ENCODE assay signal across 8 cellular contexts in genomic region chr9:131278421-131279111, GRCh38. TPM values are rescaled to one million over a fixed set of nuclear protein-coding genes. Genes with fewer than 3 reads are reported as not detected.
A peak's percentile ranks its signal among the peaks of the same experiment; 100 is the strongest.
DNase-seq lines count a peak whose midpoint lies in the region; ATAC-seq and TF ChIP-seq lines count a peak whose summit lies in the region.

No MANE protein-coding gene starts in this region.

- no peak for DNase-seq in MCF 10A (ENCODE audit: unreplicated experiment)
- DNase-seq in breast epithelium (ENCODE audit: low spot score in 2 of 2) = no peak
- no peak for DNase-seq in activated T-cell treated with anti-CD3 and anti-CD28 coated beads, Interleukin-2, amount 50 U/mL, for 4 hours
- no peak for DNase-seq in lower lobe of right lung
- peak in 1 of 2 donors; percentile 58 for DNase-seq in upper lobe of left lung
- no peak for DNase-seq in dedifferentiated amniotic fluid mesenchymal stem cell (ENCODE audit: extremely low spot score)
- no peak for DNase-seq in ureter (ENCODE audit: low spot score)
- no peak for DNase-seq in uterus

- intact Hi-C loops in MCF 10A (cut with micrococcal nuclease) (no loop called here), breast epithelium (cut with DNase I; ENCODE audit: low total_unique reads) (no loop called here), lower lobe of right lung (cut with DNase I) (no loop called here), uterus (cut with DNase I; ENCODE audit: low total_unique reads) (no loop called here)

- no peaks in the 10 kb centered on the region for H3K36me3 Mint-ChIP-seq in MCF 10A (ENCODE audit: insufficient read depth, unreplicated experiment)
- no peaks in the 10 kb centered on the region for H3K36me3 Mint-ChIP-seq in activated T-cell treated with anti-CD3 and anti-CD28 coated beads, Interleukin-2, amount 50 U/mL, for 4 hours (ENCODE audit: insufficient read depth)

- no peak for TF ChIP-seq EP300 in upper lobe of left lung (IDR thresholded peaks at IDR 0.05)

- ATAC-seq in activated T-cell treated with anti-CD3 and anti-CD28 coated beads, Interleukin-2, amount 50 U/mL, for 4 hours = no peak
- ATAC-seq in lower lobe of right lung (no peak), upper lobe of left lung (ENCODE audit: low FRiP score in 2 of 2) (peak in 1 of 2 donors; percentile 2)

- no peak for TF ChIP-seq CTCF in MCF 10A (IDR thresholded peaks at IDR 0.05; ENCODE audit: unreplicated experiment)
- no peak for TF ChIP-seq CTCF in breast epithelium (IDR thresholded peaks at IDR 0.05)
- TF ChIP-seq CTCF in lower lobe of right lung (IDR thresholded peaks at IDR 0.05) = no peak
- no peak for TF ChIP-seq CTCF in upper lobe of left lung (IDR thresholded peaks at IDR 0.05)
- no peak for TF ChIP-seq CTCF in uterus (IDR thresholded peaks at IDR 0.05)

- H3K27me3 ChIP-seq in breast epithelium (peaks cover 0 to 25% of the 10 kb centered on the region in 2 donors), lower lobe of right lung (ENCODE audit: low read depth) (peaks cover 28% of the 10 kb centered on the region), upper lobe of left lung (peaks cover 0 to 18% (median 5%) of the 10 kb centered on the region in 4 donors), uterus (no peaks in the 10 kb centered on the region)

- H3K9me3 Mint-ChIP-seq in MCF 10A (ENCODE audit: unreplicated experiment) = no peaks in the 10 kb centered on the region
- no peaks in the 10 kb centered on the region for H3K9me3 Mint-ChIP-seq in activated T-cell treated with anti-CD3 and anti-CD28 coated beads, Interleukin-2, amount 50 U/mL, for 4 hours

- no peaks in the 10 kb centered on the region for H3K4me1 ChIP-seq in breast epithelium
- H3K4me1 ChIP-seq in lower lobe of right lung = peaks cover 19% of the 10 kb centered on the region
- H3K4me1 ChIP-seq in upper lobe of left lung = peaks cover 13 to 52% (median 26%) of the 10 kb centered on the region in 4 donors
- peaks cover 0 to 16% of the 10 kb centered on the region in 2 donors for H3K4me1 ChIP-seq in uterus

- no peak overlapping the region for H3K27ac Mint-ChIP-seq in MCF 10A (ENCODE audit: low read depth, unreplicated experiment)

- no peaks in the 10 kb centered on the region for H3K36me3 ChIP-seq in breast epithelium
- H3K36me3 ChIP-seq in lower lobe of right lung = no peaks in the 10 kb centered on the region
- no peaks in the 10 kb centered on the region for H3K36me3 ChIP-seq in upper lobe of left lung
- no peaks in the 10 kb centered on the region for H3K36me3 ChIP-seq in uterus

- CTCF ChIA-PET in MCF 10A (lab: Yijun Ruan, JAX) = no interaction called here

- H3K4me1 Mint-ChIP-seq in MCF 10A (ENCODE audit: insufficient read depth, unreplicated experiment) = no peaks in the 10 kb centered on the region
- H3K4me1 Mint-ChIP-seq in activated T-cell treated with anti-CD3 and anti-CD28 coated beads, Interleukin-2, amount 50 U/mL, for 4 hours (ENCODE audit: low read depth) = peaks cover 21% of the 10 kb centered on the region

- H3K27ac ChIP-seq in breast epithelium (no peak overlapping the region), lower lobe of right lung (peak overlapping the region; percentile 47), upper lobe of left lung (peak overlapping the region in 2 of 4 donors; percentile 56 to 93), uterus (no peak overlapping the region)

- H3K27me3 Mint-ChIP-seq in MCF 10A (ENCODE audit: insufficient read depth, unreplicated experiment) = peaks cover 18% of the 10 kb centered on the region
- peaks cover 9% of the 10 kb centered on the region for H3K27me3 Mint-ChIP-seq in activated T-cell treated with anti-CD3 and anti-CD28 coated beads, Interleukin-2, amount 50 U/mL, for 4 hours (ENCODE audit: low read depth)

- BruUV-seq in MCF 10A (replicated peaks; lab: Mats Ljungman, UMichigan) = no TSS peak

- H3K4me3 ChIP-seq in breast epithelium (peak overlapping the region in 1 of 3 donors; percentile 90), lower lobe of right lung (peak overlapping the region; percentile 76), upper lobe of left lung (peak overlapping the region in 3 of 4 donors; percentile 80 to 86 (median 82)), uterus (no peak overlapping the region)

- peak overlapping the region; percentile 77 for H3K4me3 Mint-ChIP-seq in MCF 10A (ENCODE audit: unreplicated experiment)
- peak overlapping the region; percentile 83 for H3K4me3 Mint-ChIP-seq in activated T-cell treated with anti-CD3 and anti-CD28 coated beads, Interleukin-2, amount 50 U/mL, for 4 hours

- TF ChIP-seq POLR2A in breast epithelium (IDR thresholded peaks at IDR 0.05) (no peak), upper lobe of left lung (IDR thresholded peaks at IDR 0.05) (no peak), uterus (IDR thresholded peaks at IDR 0.05) (no peak)

- WGBS in upper lobe of left lung, 2 donors = 49 to 51% methylated on average over 12 to 14 of the region's 18 CpGs

- POLR2A ChIA-PET in MCF 10A (lab: Yijun Ruan, JAX) = no interaction called here

- H3K9me3 ChIP-seq in breast epithelium = no peaks in the 10 kb centered on the region
- H3K9me3 ChIP-seq in lower lobe of right lung = no peaks in the 10 kb centered on the region
- no peaks in the 10 kb centered on the region for H3K9me3 ChIP-seq in upper lobe of left lung
- H3K9me3 ChIP-seq in uterus = no peaks in the 10 kb centered on the region

RNA-seq across cellular contexts. Expression of gene FAM78A, which starts 2.3 kb away (rescaled TPM):
- total RNA-seq in MCF 10A (2022) (0.40 and 0.54 TPM in 2 replicates), breast epithelium (1 to 10 TPM; 1.6 to 3.7 (median 2.5) TPM), lower lobe of right lung (18.3 TPM), upper lobe of left lung (10 to 100 TPM in 2 of 6 donors, 1 to 10 TPM in 4; 4.5 to 19.1 (median 9.3) TPM), ureter (3.3 TPM), uterus (10 to 100 TPM in 1 of 4 donors, 1 to 10 TPM in 2, under 1 TPM in 1; 0.26 to 15.9 (median 3.6) TPM)
- total RNA-seq in activated T-cell treated with anti-CD3 and anti-CD28 coated beads, Interleukin-2, amount 50 U/mL, for 4 hours = 10 to 100 TPM; 24.1 to 31.3 (median 29.8) TPM

RNA-seq across cellular contexts. Expression of gene PLPP7, which starts 11.0 kb away (rescaled TPM):
- total RNA-seq in MCF 10A (2022) (not detected in 2 replicates), breast epithelium (10 to 100 TPM in 1 of 3 donors, 1 to 10 TPM in 2; 5.0 to 14.1 (median 9.3) TPM), lower lobe of right lung (1.7 TPM), upper lobe of left lung (1 to 10 TPM in 4 of 6 donors, under 1 TPM in 2; 0.76 to 3.2 (median 1.6) TPM), ureter (3.9 TPM), uterus (10 to 100 TPM in 1 of 4 donors, 1 to 10 TPM in 3; 6.3 to 45.3 (median 8.1) TPM)
- total RNA-seq in activated T-cell treated with anti-CD3 and anti-CD28 coated beads, Interleukin-2, amount 50 U/mL, for 4 hours = not detected

Comparison
In these comparisons a context has a peak if more than half of its experiments do, and no peak if none do; other contexts are left out.
1. H3K4me3 ChIP-seq: peak in lower lobe of right lung (single experiment) and upper lobe of left lung (3 of 4); none in uterus (0 of 2).